Comparison of ENCODE assay signal across 12 cellular contexts in the genomic region with DNA sequence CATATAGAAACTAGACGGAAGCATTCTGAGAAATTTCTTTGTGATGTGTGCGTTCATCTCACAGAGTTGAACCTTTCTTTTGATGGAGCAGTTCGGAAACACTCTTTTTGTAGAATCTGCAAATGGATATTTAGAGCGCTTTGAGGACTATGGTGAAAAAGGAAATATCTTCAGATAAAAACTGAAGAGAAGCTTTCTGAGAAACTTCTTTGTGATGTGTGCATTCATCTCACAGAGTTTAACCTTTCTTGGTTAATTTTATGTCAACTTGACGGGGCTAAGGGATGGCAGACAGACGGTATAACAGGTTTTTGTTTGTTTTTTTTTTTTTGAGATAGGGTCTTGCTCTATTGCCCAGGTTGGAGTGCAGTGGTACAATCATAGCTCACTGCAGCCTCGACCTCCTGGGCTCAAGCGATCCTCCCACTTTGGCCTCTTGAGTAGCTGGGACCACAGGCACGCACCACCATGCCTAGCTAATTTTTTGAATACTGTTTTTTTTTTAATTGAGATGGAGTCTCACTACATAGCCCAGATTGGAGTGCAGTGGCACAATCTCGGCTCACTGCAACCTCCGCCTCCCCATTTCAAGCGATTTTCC. TPM values are rescaled to one million over a fixed set of nuclear protein-coding genes. Genes with fewer than 3 reads are reported as not detected.
DNase-seq lines count a peak whose midpoint lies in the region; ATAC-seq, FAIRE-seq and TF ChIP-seq lines count a peak whose summit lies in the region.
"Not testable (repeated sequence)": the region's sequence is repeated elsewhere in the genome, so short reads cannot be mapped to it uniquely, and the experiment has no call there.
"Had no signal": no experiment of that assay in that cellular context is flagged by ENCODE, and none has a peak within 500 bp of the region (broad histone marks: within the 10 kb centered on the region; RNA-seq: fewer than 3 reads in every experiment).

No MANE protein-coding gene starts in this region.

- not testable (repeated sequence) for FAIRE-seq in A549 (lab: Jason Lieb, UNC); astrocyte (lab: Jason Lieb, UNC); HepG2 (lab: Jason Lieb, UNC)

- not testable (repeated sequence) for H4K20me1 ChIP-seq in astrocyte (ENCODE audit: insufficient read depth, low read length); HepG2 (ENCODE audit: insufficient read depth, low read length)

- POLR2A ChIA-PET in A549 (lab: Yijun Ruan, JAX), result interaction anchor here (2.1 kb wide), 1 partner anchor 15 kb away, joined by 5 read pairs; no protein-coding TSS in a partner anchor
- POLR2A ChIA-PET in HEK293 (lab: Yijun Ruan, JAX), result interaction anchor here (2.0 kb wide), 1 partner anchor 15 kb away, joined by 5 read pairs; no protein-coding TSS in a partner anchor
- POLR2A ChIA-PET in Panc1 (lab: Charles Lee), result interaction anchor here (0.6 to 1.1 kb wide), 3 partner anchors 8 to 13 kb away, joined by 3 to 8 read pairs (median 4); no protein-coding TSS in a partner anchor
- POLR2A ChIA-PET in HepG2 (lab: Yijun Ruan, JAX), result interaction anchor here (0.6 to 2.3 kb wide), 4 partner anchors 14 to 1185 kb away, joined by 3 to 14 read pairs (median 4); partner anchors contain the start of gene TMEM184A

- H3K27ac Mint-ChIP-seq in Calu3 (ENCODE audit: unreplicated experiment), result peak overlapping the region; percentile 100
- not testable (repeated sequence) for H3K27ac Mint-ChIP-seq in astrocyte (ENCODE audit: unreplicated experiment)

- H3K36me3 Mint-ChIP-seq in Calu3 (ENCODE audit: insufficient read depth, unreplicated experiment), result peaks cover 32% of the 10 kb centered on the region
- not testable (repeated sequence) for H3K36me3 Mint-ChIP-seq in astrocyte (ENCODE audit: low read depth, unreplicated experiment)

- not testable (repeated sequence) for H3K9ac ChIP-seq in astrocyte (ENCODE audit: low read length)
- peak overlapping the region; percentile 76; the same call in 1 of the 2 replicates for H3K9ac ChIP-seq in HepG2 (ENCODE audit: insufficient read depth, low read depth, low read length)

- peaks cover 15% of the 10 kb centered on the region for H3K27me3 Mint-ChIP-seq in Calu3 (ENCODE audit: unreplicated experiment)
- not testable (repeated sequence) for H3K27me3 Mint-ChIP-seq in astrocyte (ENCODE audit: low read depth, unreplicated experiment)

- 93% methylated on average over 12 of the region's 12 CpGs for WGBS in A549 (ENCODE audit: missing lambda C conversion rate)
- 82% methylated on average over 12 of the region's 12 CpGs for WGBS in HepG2 (ENCODE audit: low lambda C conversion rate)

- intact Hi-C loops in Calu3 (cut with micrococcal nuclease; ENCODE audit: unreplicated experiment); Panc1 (cut with micrococcal nuclease; ENCODE audit: unreplicated experiment); HepG2 (cut with micrococcal nuclease; ENCODE audit: unreplicated experiment): not testable (repeated sequence)

- not testable (repeated sequence) for H3K79me2 ChIP-seq in astrocyte (ENCODE audit: insufficient read depth, low read length); HepG2 (ENCODE audit: insufficient read depth, low read length)

- H3K4me3 ChIP-seq in A549; HEK293 (ENCODE audit: low read depth, low read length); Panc1 (ENCODE audit: low read depth in 2 of 2, low read length in 2 of 2); astrocyte (ENCODE audit: insufficient read depth, low read depth, low read length); brain microvascular endothelial cell (ENCODE audit: low read depth, low read length); HepG2 (replicated peaks in 1 of 3; ENCODE audit: insufficient read depth in 1 of 3, low read depth in 2 of 3, low read length in 3 of 3): not testable (repeated sequence)

- ATAC-seq in A549, Panc1, HepG2: not testable (repeated sequence)

- H3K9me3 ChIP-seq in A549, result peaks cover 18% of the 10 kb centered on the region
- H3K9me3 ChIP-seq in HEK293 (ENCODE audit: control insufficient read depth, insufficient read depth, low read depth, low read length); Panc1 (ENCODE audit: control insufficient read depth, insufficient read depth, low read depth, low read length); astrocyte (ENCODE audit: insufficient read depth, low read depth, low read length); HepG2 (ENCODE audit: low read length): not testable (repeated sequence)

- in situ Hi-C loops in Panc1 (cut with HindIII; ENCODE audit: low pct_unique_long_range_greater_than_20kb, low sequenced_read_pairs); brain microvascular endothelial cell (cut with HindIII; ENCODE audit: low pct_ligation_motif_present, low sequenced_read_pairs); HepG2 (cut with HindIII; ENCODE audit: extremely low pct_ligation_motif_present, low pct_unique_long_range_greater_than_20kb): not testable (repeated sequence)

- not testable (repeated sequence) for H3K4me3 Mint-ChIP-seq in Calu3 (ENCODE audit: low read depth, unreplicated experiment); astrocyte (ENCODE audit: unreplicated experiment)

- CTCF ChIA-PET in A549 (lab: Yijun Ruan, JAX) (interaction anchor here (0.9 to 7.8 kb wide), 5 partner anchors 13 to 37 kb away, joined by 3 to 64 read pairs (median 5); partner anchors contain the start of genes INTS1 and TMEM184A), Calu3 (lab: Charles Lee) (interaction anchor here (1.6 kb wide), 1 partner anchor 13 kb away, joined by 5 read pairs; no protein-coding TSS in a partner anchor), HEK293 (lab: Yijun Ruan, JAX) (interaction anchor here (1.0 to 1.9 kb wide), 2 partner anchors 15 to 16 kb away, joined by 3 to 11 read pairs; partner anchors contain the start of gene INTS1), Panc1 (lab: Charles Lee) (interaction anchor here (0.6 kb wide), 1 partner anchor 15 kb away, joined by 3 read pairs; no protein-coding TSS in a partner anchor)
- CTCF ChIA-PET in HepG2 (lab: Yijun Ruan, JAX; ENCODE audit: low intra/inter-chr PET ratio, low total read pairs), result not testable (repeated sequence)

- not testable (repeated sequence) for H2AFZ ChIP-seq in astrocyte (ENCODE audit: low read depth, low read length); HepG2 (ENCODE audit: low read length)

- peaks cover 44% of the 10 kb centered on the region for H3K4me1 Mint-ChIP-seq in Calu3 (ENCODE audit: low read depth, unreplicated experiment)
- H3K4me1 Mint-ChIP-seq in astrocyte (ENCODE audit: low read depth, unreplicated experiment), result not testable (repeated sequence)

- TF ChIP-seq POLR2A in A549 (IDR thresholded peaks at IDR 0.05; ENCODE audit: low read length); HepG2 (IDR thresholded peaks at IDR 0.05; ENCODE audit: insufficient read depth in 1 of 2, low read depth in 2 of 2, low read length in 2 of 2): not testable (repeated sequence)

- H3K4me2 ChIP-seq in A549; astrocyte (ENCODE audit: low read length); HepG2 (ENCODE audit: low read depth, low read length): not testable (repeated sequence)

- TF ChIP-seq RAD21 in A549 (conservative IDR thresholded peaks at IDR 0.05 in 1 of 2, IDR thresholded peaks at IDR 0.05 in 1 of 2); HepG2 (CRISPR knock-in tag; IDR thresholded peaks at IDR 0.05): not testable (repeated sequence)

- H3K9me3 Mint-ChIP-seq in Calu3 (ENCODE audit: low read depth, unreplicated experiment), result not testable (repeated sequence)
- peaks cover 12% of the 10 kb centered on the region for H3K9me3 Mint-ChIP-seq in astrocyte (ENCODE audit: unreplicated experiment)

- not testable (repeated sequence) for BruUV-seq in Calu3 (replicated peaks; lab: Mats Ljungman, UMichigan); Panc1 (replicated peaks; lab: Mats Ljungman, UMichigan); HepG2 (replicated peaks; lab: Mats Ljungman, UMichigan)

- not testable (repeated sequence) for DNase-seq in A549 (ENCODE audit: low read depth in 1 of 2, low spot score in 1 of 2); Calu3; Panc1 (ENCODE audit: low read depth, low spot score); astrocyte (ENCODE audit: low read depth); brain microvascular endothelial cell; HepG2 (ENCODE audit: low spot score)

- not testable (repeated sequence) for H3K36me3 ChIP-seq in HEK293 (ENCODE audit: control insufficient read depth in 2 of 2, insufficient read depth in 1 of 2, low read length in 2 of 2); Panc1 (ENCODE audit: control insufficient read depth, insufficient read depth, low read length); astrocyte (ENCODE audit: insufficient read depth, low read length); brain microvascular endothelial cell (replicated peaks); HepG2 (replicated peaks in 1 of 2; ENCODE audit: control insufficient read depth in 1 of 2, insufficient read depth in 2 of 2, low read length in 2 of 2)

- TF ChIP-seq CTCF in A549 (IDR thresholded peaks at IDR 0.05); Calu3 (IDR thresholded peaks at IDR 0.05; ENCODE audit: unreplicated experiment); HEK293 (tag by site-specific recombination; IDR thresholded peaks at IDR 0.05); Panc1 (IDR thresholded peaks at IDR 0.05); astrocyte (IDR thresholded peaks at IDR 0.05; ENCODE audit: insufficient read depth, low read depth, low read length); brain microvascular endothelial cell (IDR thresholded peaks at IDR 0.05; ENCODE audit: low read depth, low read length, missing control alignments); HepG2 (CRISPR knock-in tag; IDR thresholded peaks at IDR 0.05): not testable (repeated sequence)

- TF ChIP-seq EP300 in A549 (IDR thresholded peaks at IDR 0.05); HepG2 (IDR thresholded peaks at IDR 0.05; ENCODE audit: low read depth in 2 of 2, low read length in 2 of 2); HepG2 (CRISPR knock-in tag; IDR thresholded peaks at IDR 0.05; ENCODE audit: borderline replicate concordance): not testable (repeated sequence)

- H3K27ac ChIP-seq in A549 (peak overlapping the region; percentile 95 to 98), Panc1 (ENCODE audit: low read length) (peak overlapping the region; percentile 80), astrocyte (ENCODE audit: low read depth, low read length) (peak overlapping the region; percentile 91), brain microvascular endothelial cell (peak overlapping the region; percentile 85)
- H3K27ac ChIP-seq in HEK293 (ENCODE audit: extremely low read depth, low read depth, low read length); HepG2 (ENCODE audit: extremely low read length, insufficient read depth, low read length): not testable (repeated sequence)

- H3K27me3 ChIP-seq in Panc1 (ENCODE audit: control insufficient read depth, insufficient read depth, low read length); astrocyte (ENCODE audit: insufficient read depth, low read length); brain microvascular endothelial cell (replicated peaks): not testable (repeated sequence)
- H3K27me3 ChIP-seq in HepG2 (ENCODE audit: control insufficient read depth in 1 of 2, insufficient read depth in 2 of 2, low read length in 2 of 2), result peaks cover 0 to 10% of the 10 kb centered on the region in 2 experiments; a peak in 3 of 5 replicates

- peaks cover 61% of the 10 kb centered on the region for H3K4me1 ChIP-seq in A549
- H3K4me1 ChIP-seq in HEK293 (ENCODE audit: control insufficient read depth, insufficient read depth, low read length), result not testable (repeated sequence)
- peaks cover 37% of the 10 kb centered on the region for H3K4me1 ChIP-seq in Panc1 (ENCODE audit: control insufficient read depth, insufficient read depth, low read length)
- peaks cover 17% of the 10 kb centered on the region for H3K4me1 ChIP-seq in astrocyte (ENCODE audit: insufficient read depth, low read length)
- H3K4me1 ChIP-seq in HepG2 (ENCODE audit: insufficient read depth, low read length), result peaks cover 73% of the 10 kb centered on the region

RNA-seq across cellular contexts. Expression of gene MAFK, which starts 11.1 kb away (rescaled TPM):
- polyA plus RNA-seq in A549 (2011; rRNA removed) (61.0 and 67.9 TPM in 2 replicates), A549 (2017; fragmentation: RNase III; extraction: RNeasy Plus Mini Kit Qiagen cat#74134 plus additional on column Dnase treatment) (93.1 to 106 TPM (median 101 TPM) in 3 replicates), HepG2 (2011; rRNA removed) (7.3 and 13.8 TPM in 2 replicates)
- 47.0 and 67.0 TPM in 2 replicates for polyA plus RNA-seq in A549 (2012; cell fraction: cytosol; rRNA removed)
- polyA plus RNA-seq in A549 (2012; cell fraction: nucleus; rRNA removed), result 433 and 488 TPM in 2 replicates
- 25.5 and 36.5 TPM in 2 replicates for polyA minus RNA-seq in A549 (2011; rRNA and poly(A)+ RNA removed)
- total RNA-seq in Calu3 (2022) (105 and 113 TPM in 2 replicates), Panc1 (2021; ENCODE audit: unreplicated experiment) (125 TPM), astrocyte (36.2 and 36.6 TPM in 2 replicates), HepG2 (2016; rRNA removed; fragmentation: Illumina TruSeq; extraction: Trizol) (9.2 and 10.4 TPM in 2 replicates)
- polyA plus RNA-seq in Panc1 (2012; ENCODE audit: insufficient read length), result 120 TPM
- 1.4 and 1.5 TPM in 2 replicates for total RNA-seq in HepG2 (2016; cell fraction: cytosol; rRNA removed; fragmentation: Illumina TruSeq; extraction: Trizol; ENCODE audit: low read depth)
- 8.1 and 11.1 TPM in 2 replicates for total RNA-seq in HepG2 (2016; cell fraction: insoluble cytoplasmic fraction; rRNA removed; fragmentation: Illumina TruSeq; extraction: Trizol)
- total RNA-seq in HepG2 (2016; cell fraction: membrane; rRNA removed; fragmentation: Illumina TruSeq; extraction: Trizol), result 4.0 and 4.6 TPM in 2 replicates
- 6.5 TPM in 2 replicates for total RNA-seq in HepG2 (2016; cell fraction: nucleus; rRNA removed; fragmentation: Illumina TruSeq; extraction: Trizol)
- 6.2 and 7.3 TPM in 2 replicates for polyA plus RNA-seq in HepG2 (2011; cell fraction: cytosol; rRNA removed)
- 63.2 and 72.7 TPM in 2 replicates for polyA plus RNA-seq in HepG2 (2011; cell fraction: nucleus; rRNA removed)
- 15.2 and 31.6 TPM in 2 replicates for polyA plus RNA-seq in HepG2 (2012)
- polyA plus RNA-seq in HepG2 (2016; cell fraction: cytosol; fragmentation: Illumina TruSeq; extraction: Trizol; ENCODE audit: low read depth), result 0.54 and 0.61 TPM in 2 replicates
- 6.5 and 8.2 TPM in 2 replicates for polyA plus RNA-seq in HepG2 (2016; cell fraction: insoluble cytoplasmic fraction; fragmentation: Illumina TruSeq; extraction: Trizol; ENCODE audit: low read depth)
- 1.9 TPM in 2 replicates for polyA plus RNA-seq in HepG2 (2016; cell fraction: membrane; fragmentation: Illumina TruSeq; extraction: Trizol; ENCODE audit: low read depth)
- 19.6 and 20.9 TPM in 2 replicates for polyA plus RNA-seq in HepG2 (2016; cell fraction: nucleus; fragmentation: Illumina TruSeq; extraction: Trizol; ENCODE audit: insufficient read depth, low read depth)
- 11.1 and 17.4 TPM in 2 replicates for polyA minus RNA-seq in HepG2 (2011; rRNA and poly(A)+ RNA removed; ENCODE audit: low replicate concordance)
- polyA minus RNA-seq in HepG2 (2011; cell fraction: cytosol; rRNA and poly(A)+ RNA removed), result 12.7 and 12.8 TPM in 2 replicates
- 10.8 and 12.7 TPM in 2 replicates for polyA minus RNA-seq in HepG2 (2011; cell fraction: nucleus; rRNA and poly(A)+ RNA removed)

RNA-seq across cellular contexts. Expression of gene INTS1, which starts 15.2 kb away (rescaled TPM):
- polyA plus RNA-seq in A549 (2011; rRNA removed) (14.6 and 18.4 TPM in 2 replicates), A549 (2017; fragmentation: RNase III; extraction: RNeasy Plus Mini Kit Qiagen cat#74134 plus additional on column Dnase treatment) (48.0 to 48.7 TPM (median 48.1 TPM) in 3 replicates), HepG2 (2011; rRNA removed) (13.7 and 18.2 TPM in 2 replicates)
- polyA plus RNA-seq in A549 (2012; cell fraction: cytosol; rRNA removed), result 50.9 and 73.0 TPM in 2 replicates
- polyA plus RNA-seq in A549 (2012; cell fraction: nucleus; rRNA removed), result 263 and 419 TPM in 2 replicates
- 28.4 and 51.5 TPM in 2 replicates for polyA minus RNA-seq in A549 (2011; rRNA and poly(A)+ RNA removed)
- total RNA-seq in Calu3 (2022) (177 and 192 TPM in 2 replicates), Panc1 (2021; ENCODE audit: unreplicated experiment) (173 TPM), astrocyte (81.4 and 81.9 TPM in 2 replicates), HepG2 (2016; rRNA removed; fragmentation: Illumina TruSeq; extraction: Trizol) (17.3 and 29.0 TPM in 2 replicates)
- polyA plus RNA-seq in Panc1 (2012; ENCODE audit: insufficient read length), result 196 TPM
- 5.1 and 5.5 TPM in 2 replicates for total RNA-seq in HepG2 (2016; cell fraction: cytosol; rRNA removed; fragmentation: Illumina TruSeq; extraction: Trizol; ENCODE audit: low read depth)
- 10.4 and 29.7 TPM in 2 replicates for total RNA-seq in HepG2 (2016; cell fraction: insoluble cytoplasmic fraction; rRNA removed; fragmentation: Illumina TruSeq; extraction: Trizol)
- 7.6 and 9.1 TPM in 2 replicates for total RNA-seq in HepG2 (2016; cell fraction: membrane; rRNA removed; fragmentation: Illumina TruSeq; extraction: Trizol)
- 41.5 and 48.7 TPM in 2 replicates for total RNA-seq in HepG2 (2016; cell fraction: nucleus; rRNA removed; fragmentation: Illumina TruSeq; extraction: Trizol)
- polyA plus RNA-seq in HepG2 (2011; cell fraction: cytosol; rRNA removed), result 13.7 and 18.1 TPM in 2 replicates
- 167 and 254 TPM in 2 replicates for polyA plus RNA-seq in HepG2 (2011; cell fraction: nucleus; rRNA removed)
- 20.5 and 22.5 TPM in 2 replicates for polyA plus RNA-seq in HepG2 (2012)
- 3.9 and 4.3 TPM in 2 replicates for polyA plus RNA-seq in HepG2 (2016; cell fraction: cytosol; fragmentation: Illumina TruSeq; extraction: Trizol; ENCODE audit: low read depth)
- polyA plus RNA-seq in HepG2 (2016; cell fraction: insoluble cytoplasmic fraction; fragmentation: Illumina TruSeq; extraction: Trizol; ENCODE audit: low read depth), result 11.9 and 26.2 TPM in 2 replicates
- polyA plus RNA-seq in HepG2 (2016; cell fraction: membrane; fragmentation: Illumina TruSeq; extraction: Trizol; ENCODE audit: low read depth), result 6.0 and 6.1 TPM in 2 replicates
- polyA plus RNA-seq in HepG2 (2016; cell fraction: nucleus; fragmentation: Illumina TruSeq; extraction: Trizol; ENCODE audit: insufficient read depth, low read depth), result 118 and 123 TPM in 2 replicates
- polyA minus RNA-seq in HepG2 (2011; rRNA and poly(A)+ RNA removed; ENCODE audit: low replicate concordance), result 33.5 and 55.8 TPM in 2 replicates
- polyA minus RNA-seq in HepG2 (2011; cell fraction: cytosol; rRNA and poly(A)+ RNA removed), result 18.4 and 23.7 TPM in 2 replicates
- polyA minus RNA-seq in HepG2 (2011; cell fraction: nucleus; rRNA and poly(A)+ RNA removed), result 25.5 and 29.1 TPM in 2 replicates

RNA-seq across cellular contexts. Expression of gene TMEM184A, which starts 36.6 kb away (rescaled TPM):
- polyA plus RNA-seq in A549 (2011; rRNA removed), result 18.4 and 22.0 TPM in 2 replicates
- polyA plus RNA-seq in A549 (2012; cell fraction: cytosol; rRNA removed), result 22.6 and 32.6 TPM in 2 replicates
- polyA plus RNA-seq in A549 (2012; cell fraction: nucleus; rRNA removed), result 86.6 and 140 TPM in 2 replicates
- polyA plus RNA-seq in A549 (2017; fragmentation: RNase III; extraction: RNeasy Plus Mini Kit Qiagen cat#74134 plus additional on column Dnase treatment), result 14.3 to 16.1 TPM (median 15.8 TPM) in 3 replicates
- polyA minus RNA-seq in A549 (2011; rRNA and poly(A)+ RNA removed), result 51.8 and 53.5 TPM in 2 replicates
- 61.9 and 75.8 TPM in 2 replicates for total RNA-seq in Calu3 (2022)
- 9.2 TPM for total RNA-seq in Panc1 (2021; ENCODE audit: unreplicated experiment)
- polyA plus RNA-seq in Panc1 (2012; ENCODE audit: insufficient read length), result 13.7 TPM
- total RNA-seq in astrocyte, result 1.8 and 2.1 TPM in 2 replicates
- 3.1 and 9.5 TPM in 2 replicates for total RNA-seq in HepG2 (2016; rRNA removed; fragmentation: Illumina TruSeq; extraction: Trizol)
- total RNA-seq in HepG2 (2016; cell fraction: cytosol; rRNA removed; fragmentation: Illumina TruSeq; extraction: Trizol; ENCODE audit: low read depth), result 4.3 and 4.6 TPM in 2 replicates
- total RNA-seq in HepG2 (2016; cell fraction: insoluble cytoplasmic fraction; rRNA removed; fragmentation: Illumina TruSeq; extraction: Trizol), result 3.8 and 10.6 TPM in 2 replicates
- total RNA-seq in HepG2 (2016; cell fraction: membrane; rRNA removed; fragmentation: Illumina TruSeq; extraction: Trizol), result 5.7 and 6.3 TPM in 2 replicates
- total RNA-seq in HepG2 (2016; cell fraction: nucleus; rRNA removed; fragmentation: Illumina TruSeq; extraction: Trizol), result 11.4 and 11.7 TPM in 2 replicates
- 20.4 and 33.1 TPM in 2 replicates for polyA plus RNA-seq in HepG2 (2011; rRNA removed)
- polyA plus RNA-seq in HepG2 (2011; cell fraction: cytosol; rRNA removed), result 9.9 and 13.2 TPM in 2 replicates
- 144 and 175 TPM in 2 replicates for polyA plus RNA-seq in HepG2 (2011; cell fraction: nucleus; rRNA removed)
- 8.4 and 10.9 TPM in 2 replicates for polyA plus RNA-seq in HepG2 (2012)
- 3.6 and 4.0 TPM in 2 replicates for polyA plus RNA-seq in HepG2 (2016; cell fraction: cytosol; fragmentation: Illumina TruSeq; extraction: Trizol; ENCODE audit: low read depth)
- polyA plus RNA-seq in HepG2 (2016; cell fraction: insoluble cytoplasmic fraction; fragmentation: Illumina TruSeq; extraction: Trizol; ENCODE audit: low read depth), result 4.3 and 5.0 TPM in 2 replicates
- 4.3 and 5.3 TPM in 2 replicates for polyA plus RNA-seq in HepG2 (2016; cell fraction: membrane; fragmentation: Illumina TruSeq; extraction: Trizol; ENCODE audit: low read depth)
- polyA plus RNA-seq in HepG2 (2016; cell fraction: nucleus; fragmentation: Illumina TruSeq; extraction: Trizol; ENCODE audit: insufficient read depth, low read depth), result 25.4 and 29.2 TPM in 2 replicates
- polyA minus RNA-seq in HepG2 (2011; rRNA and poly(A)+ RNA removed; ENCODE audit: low replicate concordance), result 70.5 and 85.2 TPM in 2 replicates
- polyA minus RNA-seq in HepG2 (2011; cell fraction: cytosol; rRNA and poly(A)+ RNA removed), result 6.3 and 12.4 TPM in 2 replicates
- polyA minus RNA-seq in HepG2 (2011; cell fraction: nucleus; rRNA and poly(A)+ RNA removed), result 27.6 and 31.7 TPM in 2 replicates
- total RNA-seq: A673; CD4-positive, alpha-beta memory T cell; CD4-positive, CD25-positive, alpha-beta regulatory T cell; CD8-positive, alpha-beta memory T cell had no signal
- polyA plus RNA-seq: CD14-positive monocyte; CD4-positive, alpha-beta memory T cell; CD8-positive, alpha-beta memory T cell had no signal

RNA-seq across cellular contexts. Expression of gene PSMG3, which starts 50.4 kb away (rescaled TPM):
- polyA plus RNA-seq in A549 (2011; rRNA removed) (83.9 and 89.3 TPM in 2 replicates), A549 (2017; fragmentation: RNase III; extraction: RNeasy Plus Mini Kit Qiagen cat#74134 plus additional on column Dnase treatment) (75.9 to 81.0 TPM (median 78.3 TPM) in 3 replicates), HepG2 (2011; rRNA removed) (29.3 and 29.6 TPM in 2 replicates)
- 158 and 161 TPM in 2 replicates for polyA plus RNA-seq in A549 (2012; cell fraction: cytosol; rRNA removed)
- 102 and 111 TPM in 2 replicates for polyA plus RNA-seq in A549 (2012; cell fraction: nucleus; rRNA removed)
- 22.6 and 32.9 TPM in 2 replicates for polyA minus RNA-seq in A549 (2011; rRNA and poly(A)+ RNA removed)
- total RNA-seq in Calu3 (2022) (64.0 and 67.2 TPM in 2 replicates), Panc1 (2021; ENCODE audit: unreplicated experiment) (59.4 TPM), astrocyte (30.3 and 33.6 TPM in 2 replicates), HepG2 (2016; rRNA removed; fragmentation: Illumina TruSeq; extraction: Trizol) (46.7 and 48.4 TPM in 2 replicates)
- 81.5 TPM for polyA plus RNA-seq in Panc1 (2012; ENCODE audit: insufficient read length)
- 83.1 and 98.2 TPM in 2 replicates for total RNA-seq in HepG2 (2016; cell fraction: cytosol; rRNA removed; fragmentation: Illumina TruSeq; extraction: Trizol; ENCODE audit: low read depth)
- 50.6 and 51.2 TPM in 2 replicates for total RNA-seq in HepG2 (2016; cell fraction: insoluble cytoplasmic fraction; rRNA removed; fragmentation: Illumina TruSeq; extraction: Trizol)
- total RNA-seq in HepG2 (2016; cell fraction: membrane; rRNA removed; fragmentation: Illumina TruSeq; extraction: Trizol), result 102 and 118 TPM in 2 replicates
- total RNA-seq in HepG2 (2016; cell fraction: nucleus; rRNA removed; fragmentation: Illumina TruSeq; extraction: Trizol), result 24.1 and 28.4 TPM in 2 replicates
- 36.1 and 44.9 TPM in 2 replicates for polyA plus RNA-seq in HepG2 (2011; cell fraction: cytosol; rRNA removed)
- polyA plus RNA-seq in HepG2 (2011; cell fraction: nucleus; rRNA removed), result 29.2 and 39.8 TPM in 2 replicates
- polyA plus RNA-seq in HepG2 (2012), result 15.8 and 28.3 TPM in 2 replicates
- 72.7 and 106 TPM in 2 replicates for polyA plus RNA-seq in HepG2 (2016; cell fraction: cytosol; fragmentation: Illumina TruSeq; extraction: Trizol; ENCODE audit: low read depth)
- polyA plus RNA-seq in HepG2 (2016; cell fraction: insoluble cytoplasmic fraction; fragmentation: Illumina TruSeq; extraction: Trizol; ENCODE audit: low read depth), result 49.5 and 55.3 TPM in 2 replicates
- polyA plus RNA-seq in HepG2 (2016; cell fraction: membrane; fragmentation: Illumina TruSeq; extraction: Trizol; ENCODE audit: low read depth), result 82.6 and 104 TPM in 2 replicates
- polyA plus RNA-seq in HepG2 (2016; cell fraction: nucleus; fragmentation: Illumina TruSeq; extraction: Trizol; ENCODE audit: insufficient read depth, low read depth), result 48.5 and 51.1 TPM in 2 replicates
- 17.7 and 43.7 TPM in 2 replicates for polyA minus RNA-seq in HepG2 (2011; rRNA and poly(A)+ RNA removed; ENCODE audit: low replicate concordance)
- polyA minus RNA-seq in HepG2 (2011; cell fraction: cytosol; rRNA and poly(A)+ RNA removed), result 8.9 and 9.7 TPM in 2 replicates
- polyA minus RNA-seq in HepG2 (2011; cell fraction: nucleus; rRNA and poly(A)+ RNA removed), result 4.7 and 6.2 TPM in 2 replicates
